Comparison of ENCODE assay signal across 8 cellular contexts in genomic region chr7:137934941-137935848, GRCh38.
DNase-seq lines count a peak whose midpoint lies in the region; ATAC-seq and TF ChIP-seq lines count a peak whose summit lies in the region.

No MANE protein-coding gene starts in this region.

- H3K27me3 ChIP-seq in left ventricle myocardium inferior (ENCODE audit: low read depth) (no peaks in the 10 kb centered on the region), brain microvascular endothelial cell (replicated peaks) (no peaks in the 10 kb centered on the region), tibial artery (no peaks in the 10 kb centered on the region), WERI-Rb-1 (ENCODE audit: insufficient read depth, low read depth, severe bottlenecking) (no peaks in the 10 kb centered on the region)

- peaks cover 66% of the 10 kb centered on the region for H3K4me1 ChIP-seq in left ventricle myocardium inferior
- H3K4me1 ChIP-seq in tibial artery = peaks cover 5 to 95% (median 64%) of the 10 kb centered on the region in 4 donors

- TF ChIP-seq CTCF in left ventricle myocardium inferior (IDR thresholded peaks at IDR 0.05; ENCODE audit: borderline replicate concordance) (no peak), brain microvascular endothelial cell (IDR thresholded peaks at IDR 0.05; ENCODE audit: low read depth, low read length, missing control alignments) (no peak), tibial artery (IDR thresholded peaks at IDR 0.05) (no peak), WERI-Rb-1 (IDR thresholded peaks at IDR 0.05; ENCODE audit: low read depth, low read length) (no peak)

- H3K4me3 ChIP-seq in left ventricle myocardium inferior (peak overlapping the region; percentile 38), brain microvascular endothelial cell (ENCODE audit: low read depth, low read length) (no peak overlapping the region), tibial artery (peak overlapping the region in 1 of 2 donors; percentile 7), WERI-Rb-1 (ENCODE audit: low read depth, low read length) (no peak overlapping the region)

- DNase-seq in left ventricle myocardium inferior (no peak), Right ventricle myocardium inferior (ENCODE audit: missing footprints) (no peak), brain microvascular endothelial cell (no peak), tibial artery (no peak), WERI-Rb-1 (no peak), HPDE6-E6E7 (ENCODE audit: extremely low spot score) (no peak), ACHN (no peak)

- H3K9me3 ChIP-seq in left ventricle myocardium inferior (replicated peaks) (no peaks in the 10 kb centered on the region), tibial artery (no peaks in the 10 kb centered on the region), WERI-Rb-1 (ENCODE audit: severe bottlenecking) (no peaks in the 10 kb centered on the region)

- H3K27ac ChIP-seq in left ventricle myocardium inferior (replicated peaks) = peak overlapping the region; percentile 43
- peak overlapping the region; percentile 98 for H3K27ac ChIP-seq in brain microvascular endothelial cell
- H3K27ac ChIP-seq in tibial artery = peak overlapping the region; percentile 70 to 74
- H3K27ac ChIP-seq in WERI-Rb-1 = no peak overlapping the region

- no peak for ATAC-seq in Right ventricle myocardium inferior
- peak; percentile 84 for ATAC-seq in HG03135 (IDR thresholded peaks at IDR 0.05; ENCODE audit: unreplicated experiment)

- H3K36me3 ChIP-seq in left ventricle myocardium inferior = no peaks in the 10 kb centered on the region
- H3K36me3 ChIP-seq in brain microvascular endothelial cell (replicated peaks) = peaks cover under 1% of the 10 kb centered on the region
- no peaks in the 10 kb centered on the region for H3K36me3 ChIP-seq in tibial artery
- H3K36me3 ChIP-seq in WERI-Rb-1 = no peaks in the 10 kb centered on the region

- intact Hi-C loops in left ventricle myocardium inferior (cut with micrococcal nuclease) = no loop called here
- intact Hi-C loops in Right ventricle myocardium inferior (cut with DNase I) = loop anchor here (5.0 kb wide), 1 partner anchor 57 kb away; no protein-coding TSS in a partner anchor
- intact Hi-C loops in tibial artery (cut with DNase I; ENCODE audit: low total_unique reads) = no loop called here

- in situ Hi-C loops in brain microvascular endothelial cell (cut with HindIII; ENCODE audit: low pct_ligation_motif_present, low sequenced_read_pairs) (no loop called here), ACHN (cut with HindIII; ENCODE audit: low pct_ligation_motif_present, low pct_unique_long_range_greater_than_20kb, low sequenced_read_pairs) (no loop called here)
